13 cellular contexts compared by ENCODE assay signal in genomic region chr7:107173191-107173590, GRCh38. TPM values are rescaled to one million over a fixed set of nuclear protein-coding genes. Genes with fewer than 3 reads are reported as not detected.
DNase-seq lines count a peak whose midpoint lies in the region; ATAC-seq and TF ChIP-seq lines count a peak whose summit lies in the region.
"Had no signal": no experiment of that assay in that cellular context is flagged by ENCODE, and none has a peak within 500 bp of the region (broad histone marks: within the 10 kb centered on the region; RNA-seq: fewer than 3 reads in every experiment).

No MANE protein-coding gene starts in this region.

- no peaks in the 10 kb centered on the region for H3K9me3 Mint-ChIP-seq in CD4-positive, alpha-beta T cell
- peaks cover 0 to 3% of the 10 kb centered on the region in 2 experiments; a peak in 2 of 5 replicates for H3K9me3 Mint-ChIP-seq in H9
- H3K9me3 Mint-ChIP-seq in activated B cell treated with CpG ODN at 0.5 μM for 24 hours, result no peaks in the 10 kb centered on the region

- H2BK15ac ChIP-seq in H9 (ENCODE audit: low read depth, low read length), result no peak overlapping the region

- H2BK5ac ChIP-seq in H9 (ENCODE audit: insufficient read length, low read length), result no peak overlapping the region

- no peak overlapping the region for H2AFZ ChIP-seq in H9 (ENCODE audit: low read length)

- H3K4me2 ChIP-seq in H9 (ENCODE audit: insufficient read depth, insufficient read length, low read length), result peak overlapping the region; percentile 11

- no peaks in the 10 kb centered on the region for H3K27me3 Mint-ChIP-seq in CD4-positive, alpha-beta T cell
- no peaks in the 10 kb centered on the region; the same call in 1 of the 2 replicates for H3K27me3 Mint-ChIP-seq in H9 (ENCODE audit: low read depth)
- no peaks in the 10 kb centered on the region for H3K27me3 Mint-ChIP-seq in activated B cell treated with CpG ODN at 0.5 μM for 24 hours

- no peak overlapping the region for H3K27ac ChIP-seq in CD4-positive, alpha-beta T cell (ENCODE audit: low read depth, low read length)
- H3K27ac ChIP-seq in H9 (ENCODE audit: insufficient read length, low read depth, low read length) (peak overlapping the region; percentile 36), layer of hippocampus (ENCODE audit: low read depth, low read length) (peak overlapping the region; percentile 49)
- H3K27ac ChIP-seq: sigmoid colon had no signal

- H3K27ac Mint-ChIP-seq in CD4-positive, alpha-beta T cell, result peak overlapping the region; percentile 11
- H3K27ac Mint-ChIP-seq in H9 (peak overlapping the region; percentile 10 to 94 (median 87); a peak in 6 of 7 replicates), activated B cell treated with CpG ODN at 0.5 μM for 24 hours (peak overlapping the region; percentile 71)

- peaks cover 1% of the 10 kb centered on the region for H3K23me2 ChIP-seq in H9 (ENCODE audit: insufficient read length, low read depth, low read length, poor library complexity, severe bottlenecking)

- ATAC-seq in CD4-positive, alpha-beta T cell (ENCODE audit: poor library complexity), result no peak
- ATAC-seq in activated B cell treated with CpG ODN at 0.5 μM for 24 hours (ENCODE audit: low read depth) (no peak), HG03469 (IDR thresholded peaks at IDR 0.05; ENCODE audit: unreplicated experiment) (no peak), GM21367 (IDR thresholded peaks at IDR 0.05; ENCODE audit: unreplicated experiment) (no peak)

- H3K4me1 ChIP-seq in H9 (ENCODE audit: insufficient read depth, low read length), result no peaks in the 10 kb centered on the region

- no CpG with 5 or more reads among the region's 2 CpGs for WGBS in H9 (ENCODE audit: extremely low coverage, insufficient read length, low lambda C conversion rate)

- POLR2A ChIA-PET in CD4-positive, alpha-beta T cell (lab: Charles Lee), result interaction anchor here (1.5 kb wide), 1 partner anchor 33 kb away, joined by 3 read pairs; no protein-coding TSS in a partner anchor
- POLR2A ChIA-PET in activated B cell treated with CpG ODN at 0.5 μM for 24 hours (lab: Charles Lee), result interaction anchor here (1.3 kb wide), 1 partner anchor 570 kb away, joined by 4 read pairs; no protein-coding TSS in a partner anchor

- no peak overlapping the region for H3K56ac ChIP-seq in H9 (ENCODE audit: insufficient read length, low read depth, low read length)

- H3K4me3 Mint-ChIP-seq in CD4-positive, alpha-beta T cell, result peak overlapping the region; percentile 56
- H3K4me3 Mint-ChIP-seq in H9, result peak overlapping the region in 1 of 2 experiments; percentile 43; a peak in 3 of 5 replicates
- H3K4me3 Mint-ChIP-seq in activated B cell treated with CpG ODN at 0.5 μM for 24 hours, result no peak overlapping the region

- peaks cover 3% of the 10 kb centered on the region; the same call in 1 of the 2 replicates for H3K79me2 ChIP-seq in H9 (ENCODE audit: insufficient read depth, low read length)

- no peak for TF ChIP-seq CTCF in CD4-positive, alpha-beta T cell (IDR thresholded peaks at IDR 0.05)
- TF ChIP-seq CTCF in H9 (conservative IDR thresholded peaks at IDR 0.05) (no peak), activated B cell treated with CpG ODN at 0.5 μM for 24 hours (IDR thresholded peaks at IDR 0.05) (no peak)

- no peak overlapping the region for H3K4ac ChIP-seq in H9 (ENCODE audit: low read depth, low read length)

- H2BK120ac ChIP-seq in H9 (ENCODE audit: low read depth, low read length, poor library complexity, severe bottlenecking), result no peak overlapping the region

- H4K20me1 ChIP-seq in H9 (ENCODE audit: control insufficient read depth, insufficient read depth, insufficient read length), result no peaks in the 10 kb centered on the region

- H3K79me1 ChIP-seq in H9 (ENCODE audit: insufficient read depth, low read depth, low read length, poor library complexity, severe bottlenecking), result no peaks in the 10 kb centered on the region

- no peak overlapping the region for H2BK12ac ChIP-seq in H9 (ENCODE audit: insufficient read length, low read depth, low read length)

- H4K8ac ChIP-seq in H9 (replicated peaks; ENCODE audit: insufficient read length, low read depth, low read length), result no peak overlapping the region

- intact Hi-C loops in CD4-positive, alpha-beta T cell (cut with DNase I, micrococcal nuclease), result loop anchor here (5.0 to 10.0 kb wide), 5 partner anchors 574 to 1352 kb away; partner anchors contain the start of genes DLD (in 1 of the 2), NAMPT (in 1 of the 2), PNPLA8 (in 1 of the 2) and SYPL1 (in 1 of the 2)
- intact Hi-C loops in activated B cell treated with CpG ODN at 0.5 μM for 24 hours (cut with micrococcal nuclease), result loop anchor here (10.0 kb wide), 1 partner anchor 1332 kb away; no protein-coding TSS in a partner anchor

- H3K9ac ChIP-seq in H9 (ENCODE audit: extremely low read depth, insufficient read length, low read length), result no peak overlapping the region

- H2BK20ac ChIP-seq in H9 (ENCODE audit: low read depth, low read length, poor library complexity, severe bottlenecking), result no peak overlapping the region

- peaks cover 75% of the 10 kb centered on the region for H3K36me3 Mint-ChIP-seq in CD4-positive, alpha-beta T cell (ENCODE audit: low read depth)
- H3K36me3 Mint-ChIP-seq in H9 (ENCODE audit: insufficient read depth in 1 of 3, low read depth in 3 of 3) (peaks cover 0 to 9% (median 4%) of the 10 kb centered on the region in 3 experiments; a peak in 2 of 7 replicates), activated B cell treated with CpG ODN at 0.5 μM for 24 hours (ENCODE audit: low read depth) (peaks cover 33% of the 10 kb centered on the region)

- CTCF ChIA-PET in CD4-positive, alpha-beta T cell (lab: Charles Lee), result interaction anchor here (1.0 kb wide), 1 partner anchor 22 kb away, joined by 3 read pairs; no protein-coding TSS in a partner anchor
- CTCF ChIA-PET in activated B cell treated with CpG ODN at 0.5 μM for 24 hours (lab: Charles Lee), result no interaction called here

- H3K14ac ChIP-seq in H9 (ENCODE audit: insufficient read depth, low read length), result no peak overlapping the region

- H3K23ac ChIP-seq in H9 (ENCODE audit: insufficient read length, low read depth, low read length), result no peak overlapping the region

- H3K9me3 ChIP-seq in CD4-positive, alpha-beta T cell (ENCODE audit: control insufficient read depth, low read length), result no peaks in the 10 kb centered on the region
- H3K9me3 ChIP-seq in H9 (ENCODE audit: control insufficient read depth, low read depth, low read length), result no peaks in the 10 kb centered on the region
- H3K9me3 ChIP-seq: sigmoid colon had no signal

- no peak overlapping the region for H2AK5ac ChIP-seq in H9 (ENCODE audit: insufficient read length, low read length)

- no peak overlapping the region for H3K18ac ChIP-seq in H9 (ENCODE audit: insufficient read length, low read depth, low read length)

- no peak overlapping the region for H3T11ph ChIP-seq in H9 (ENCODE audit: low read length)

- no peak for DNase-seq in CD4-positive, alpha-beta T cell
- DNase-seq in H9 (no peak), activated B cell treated with CpG ODN at 0.5 μM for 24 hours (no peak), RKO (ENCODE audit: low spot score) (no peak), COLO829 (ENCODE audit: low spot score) (no peak)
- DNase-seq: GF-D8, NCI-H1105 treated with DMSO at 0.1 percent for 48 hours, NCI-H526 treated with DMSO at 0.1 percent for 48 hours, SHP77 treated with DMSO at 0.1 percent for 48 hours, sigmoid colon had no signal

- no peak overlapping the region for H4K91ac ChIP-seq in H9 (ENCODE audit: insufficient read length, low read depth, low read length)

- peaks cover 81% of the 10 kb centered on the region for H3K4me1 Mint-ChIP-seq in CD4-positive, alpha-beta T cell (ENCODE audit: low read depth)
- H3K4me1 Mint-ChIP-seq in H9 (peaks cover 29 to 35% of the 10 kb centered on the region in 2 experiments), activated B cell treated with CpG ODN at 0.5 μM for 24 hours (peaks cover 69% of the 10 kb centered on the region)

- no peak overlapping the region for H4K5ac ChIP-seq in H9 (ENCODE audit: insufficient read length, low read depth, low read length)

- H3K27me3 ChIP-seq in CD4-positive, alpha-beta T cell (ENCODE audit: control insufficient read depth, insufficient read depth, low read length), result no peaks in the 10 kb centered on the region
- H3K27me3 ChIP-seq in H9 (ENCODE audit: insufficient read depth, low read length), result no peaks in the 10 kb centered on the region
- no peaks in the 10 kb centered on the region for H3K27me3 ChIP-seq in layer of hippocampus (ENCODE audit: control insufficient read depth, insufficient read depth, low read length)
- H3K27me3 ChIP-seq: sigmoid colon had no signal

RNA-seq across cellular contexts. Expression of gene HBP1, which starts 4.4 kb away (rescaled TPM):
- total RNA-seq in CD4-positive, alpha-beta T cell, result 100 to 1,000 TPM; 238 to 242 TPM
- total RNA-seq in H9 (2021) (27.6 TPM in 2 replicates), activated B cell treated with CpG ODN at 0.5 μM for 24 hours (53.6 and 59.9 TPM in 2 replicates)

Comparison
In these comparisons a context has a peak if more than half of its experiments do, and no peak if none do; other contexts are left out.
1. H3K27ac Mint-ChIP-seq: peak in every context shown above with its lines; median percentile 87 in H9; 71 in activated B cell treated with CpG ODN at 0.5 μM for 24 hours; 11 in CD4-positive, alpha-beta T cell.